In genomic region chr20:24573557-24573956, GRCh38 we compare ENCODE assay signal across 25 cellular contexts.
DNase-seq lines count a peak whose midpoint lies in the region; ATAC-seq, FAIRE-seq and TF ChIP-seq lines count a peak whose summit lies in the region.
"Had no signal": no experiment of that assay in that cellular context is flagged by ENCODE, and none has a peak within 500 bp of the region (broad histone marks: within the 10 kb centered on the region; RNA-seq: fewer than 3 reads in every experiment).

No MANE protein-coding gene starts in this region.

- DNase-seq in HepG2 (ENCODE audit: low spot score): no peak
- no peak for DNase-seq in right lobe of liver
- DNase-seq in neural crest cell (ENCODE audit: low read depth, low spot score): no peak
- DNase-seq in effector memory CD4-positive, alpha-beta T cell: no peak
- no peak for DNase-seq in NCI-H187 (lab: John Stamatoyannopoulos, UW)
- DNase-seq in NCI-H2081 treated with DMSO at 0.1 percent for 48 hours (lab: John Stamatoyannopoulos, UW): no peak
- DNase-seq: Caco-2; CD4-positive, CD25-positive, alpha-beta regulatory T cell; CD8-positive, alpha-beta T cell; DMS153; DND-41; GM23248; H7; HCEC 1CT had no signal

- no peak overlapping the region for H2AFZ ChIP-seq in HepG2 (ENCODE audit: low read length)
- H2AFZ ChIP-seq: GM23248 had no signal

- peak overlapping the region; percentile 12 for H3K27ac Mint-ChIP-seq in neural crest cell (ENCODE audit: unreplicated experiment)
- no peak overlapping the region for H3K27ac Mint-ChIP-seq in stimulated activated memory B cell treated with anti-CD40 and anti-IgM and Interleukin-4, amounts not matched to agents 10 μg/mL and 1 μg/mL and 100 μg/mL, for 72 hours
- H3K27ac Mint-ChIP-seq: B cell; CD4-positive, CD25-positive, alpha-beta regulatory T cell; CD8-positive, alpha-beta T cell had no signal

- no peak overlapping the region for H3K4me2 ChIP-seq in HepG2 (ENCODE audit: low read depth, low read length)
- H3K4me2 ChIP-seq: BLaER1 had no signal

- no peak for TF ChIP-seq EP300 in HepG2 (IDR thresholded peaks at IDR 0.05; ENCODE audit: low read depth in 2 of 2, low read length in 2 of 2)
- TF ChIP-seq EP300 in HepG2 (CRISPR knock-in tag; IDR thresholded peaks at IDR 0.05; ENCODE audit: borderline replicate concordance): no peak

- H3K9ac ChIP-seq in HepG2 (ENCODE audit: insufficient read depth, low read depth, low read length): no peak overlapping the region
- H3K9ac ChIP-seq: BLaER1, GM23248 had no signal

- no peak for TF ChIP-seq CTCF in HepG2 (CRISPR knock-in tag; IDR thresholded peaks at IDR 0.05)
- no peak for TF ChIP-seq CTCF in right lobe of liver (IDR thresholded peaks at IDR 0.05)
- TF ChIP-seq CTCF in neural crest cell (conservative IDR thresholded peaks at IDR 0.05): no peak

- POLR2A ChIA-PET in HepG2 (lab: Yijun Ruan, JAX): no interaction called here

- 5% methylated on average over 6 of the region's 6 CpGs for WGBS in HepG2 (ENCODE audit: low lambda C conversion rate)
- WGBS in right lobe of liver (ENCODE audit: insufficient coverage, low coverage, low lambda C conversion rate, missing lambda C conversion rate): 55% methylated on average over 3 of the region's 6 CpGs

- H4K20me1 ChIP-seq in HepG2 (ENCODE audit: insufficient read depth, low read length): no peaks in the 10 kb centered on the region
- H4K20me1 ChIP-seq: BLaER1 had no signal

- ATAC-seq in HepG2: no peak
- no peak for ATAC-seq in right lobe of liver
- peak; percentile 29 for ATAC-seq in stimulated activated memory B cell treated with anti-CD40 and anti-IgM and Interleukin-4, amounts not matched to agents 10 μg/mL and 1 μg/mL and 100 μg/mL, for 72 hours
- no peak for ATAC-seq in GM18502 (IDR thresholded peaks at IDR 0.05; ENCODE audit: poor library complexity, unreplicated experiment)
- ATAC-seq: CD8-positive, alpha-beta T cell had no signal

- H3K27me3 ChIP-seq in HepG2 (ENCODE audit: control insufficient read depth in 1 of 2, insufficient read depth in 2 of 2, low read length in 2 of 2) (no peaks in the 10 kb centered on the region), right lobe of liver (no peaks in the 10 kb centered on the region)
- no peaks in the 10 kb centered on the region for H3K27me3 ChIP-seq in effector memory CD4-positive, alpha-beta T cell (replicated peaks; ENCODE audit: control insufficient read depth, insufficient read depth, low read length, poor library complexity, severe bottlenecking)
- H3K27me3 ChIP-seq: BLaER1 had no signal

- peaks cover 23% of the 10 kb centered on the region for H3K27me3 Mint-ChIP-seq in neural crest cell (ENCODE audit: low read depth)
- H3K27me3 Mint-ChIP-seq in stimulated activated memory B cell treated with anti-CD40 and anti-IgM and Interleukin-4, amounts not matched to agents 10 μg/mL and 1 μg/mL and 100 μg/mL, for 72 hours: no peaks in the 10 kb centered on the region
- H3K27me3 Mint-ChIP-seq: B cell; CD4-positive, CD25-positive, alpha-beta regulatory T cell had no signal

- H3K9me3 ChIP-seq in HepG2 (ENCODE audit: low read length) (no peaks in the 10 kb centered on the region), right lobe of liver (no peaks in the 10 kb centered on the region)
- no peaks in the 10 kb centered on the region for H3K9me3 ChIP-seq in effector memory CD4-positive, alpha-beta T cell (ENCODE audit: control insufficient read depth, low read length)
- H3K9me3 ChIP-seq: BLaER1, Caco-2 had no signal

- CTCF ChIA-PET in HepG2 (lab: Yijun Ruan, JAX; ENCODE audit: low intra/inter-chr PET ratio, low total read pairs): no interaction called here

- BruUV-seq in HepG2 (replicated peaks; lab: Mats Ljungman, UMichigan): no TSS peak

- no peak for TF ChIP-seq RAD21 in HepG2 (CRISPR knock-in tag; IDR thresholded peaks at IDR 0.05)

- in situ Hi-C loops in HepG2 (cut with HindIII; ENCODE audit: extremely low pct_ligation_motif_present, low pct_unique_long_range_greater_than_20kb): loop anchor here (10.0 kb wide), 1 partner anchor 61 kb away; no protein-coding TSS in a partner anchor

- TF ChIP-seq POLR2A in HepG2 (IDR thresholded peaks at IDR 0.05; ENCODE audit: insufficient read depth in 1 of 2, low read depth in 2 of 2, low read length in 2 of 2) (no peak), right lobe of liver (IDR thresholded peaks at IDR 0.05) (no peak)

- H3K27ac ChIP-seq in HepG2 (ENCODE audit: extremely low read length, insufficient read depth, low read length) (no peak overlapping the region), right lobe of liver (no peak overlapping the region)
- no peak overlapping the region for H3K27ac ChIP-seq in effector memory CD4-positive, alpha-beta T cell (ENCODE audit: insufficient read depth, low read length, poor library complexity, severe bottlenecking)
- H3K27ac ChIP-seq: 22Rv1, BLaER1, C4-2B, GM23248 had no signal

- H3K4me3 ChIP-seq in HepG2 (replicated peaks in 1 of 3; ENCODE audit: insufficient read depth in 1 of 3, low read depth in 2 of 3, low read length in 3 of 3) (no peak overlapping the region), right lobe of liver (no peak overlapping the region)
- H3K4me3 ChIP-seq in effector memory CD4-positive, alpha-beta T cell (ENCODE audit: insufficient read depth, low read depth, low read length, poor library complexity, severe bottlenecking): no peak overlapping the region
- H3K4me3 ChIP-seq: BLaER1, GM23248 had no signal

- H3K79me2 ChIP-seq in HepG2 (ENCODE audit: insufficient read depth, low read length): no peaks in the 10 kb centered on the region

- intact Hi-C loops in HepG2 (cut with micrococcal nuclease; ENCODE audit: unreplicated experiment) (no loop called here), right lobe of liver (cut with DNase I) (no loop called here)

- H3K36me3 Mint-ChIP-seq in neural crest cell (ENCODE audit: low read depth): no peaks in the 10 kb centered on the region
- no peaks in the 10 kb centered on the region for H3K36me3 Mint-ChIP-seq in stimulated activated memory B cell treated with anti-CD40 and anti-IgM and Interleukin-4, amounts not matched to agents 10 μg/mL and 1 μg/mL and 100 μg/mL, for 72 hours
- H3K36me3 Mint-ChIP-seq: CD4-positive, CD25-positive, alpha-beta regulatory T cell; CD8-positive, alpha-beta T cell had no signal

- H3K36me3 ChIP-seq in HepG2 (replicated peaks in 1 of 2; ENCODE audit: control insufficient read depth in 1 of 2, insufficient read depth in 2 of 2, low read length in 2 of 2) (no peaks in the 10 kb centered on the region), right lobe of liver (no peaks in the 10 kb centered on the region)
- no peaks in the 10 kb centered on the region for H3K36me3 ChIP-seq in effector memory CD4-positive, alpha-beta T cell (ENCODE audit: control insufficient read depth, insufficient read depth, low read length)
- H3K36me3 ChIP-seq: BLaER1 had no signal

- no peaks in the 10 kb centered on the region for H3K4me1 Mint-ChIP-seq in neural crest cell
- H3K4me1 Mint-ChIP-seq in stimulated activated memory B cell treated with anti-CD40 and anti-IgM and Interleukin-4, amounts not matched to agents 10 μg/mL and 1 μg/mL and 100 μg/mL, for 72 hours: no peaks in the 10 kb centered on the region
- H3K4me1 Mint-ChIP-seq: CD4-positive, CD25-positive, alpha-beta regulatory T cell had no signal

- no peaks in the 10 kb centered on the region for H3K4me1 ChIP-seq in HepG2 (ENCODE audit: insufficient read depth, low read length)
- H3K4me1 ChIP-seq in right lobe of liver: no peaks in the 10 kb centered on the region
- H3K4me1 ChIP-seq in effector memory CD4-positive, alpha-beta T cell (ENCODE audit: control insufficient read depth, insufficient read depth, low read length, poor library complexity, severe bottlenecking): no peaks in the 10 kb centered on the region
- H3K4me1 ChIP-seq: Caco-2 had no signal

- H3K4me3 Mint-ChIP-seq in neural crest cell: no peak overlapping the region
- H3K4me3 Mint-ChIP-seq in stimulated activated memory B cell treated with anti-CD40 and anti-IgM and Interleukin-4, amounts not matched to agents 10 μg/mL and 1 μg/mL and 100 μg/mL, for 72 hours: no peak overlapping the region
- H3K4me3 Mint-ChIP-seq: B cell; CD4-positive, CD25-positive, alpha-beta regulatory T cell; CD8-positive, alpha-beta T cell had no signal

- no peak for FAIRE-seq in HepG2 (lab: Jason Lieb, UNC)
- FAIRE-seq: A204.1, G401.6, GM12892, GM19239, H1 had no signal

- H3K9me3 Mint-ChIP-seq in neural crest cell: no peaks in the 10 kb centered on the region
- H3K9me3 Mint-ChIP-seq in stimulated activated memory B cell treated with anti-CD40 and anti-IgM and Interleukin-4, amounts not matched to agents 10 μg/mL and 1 μg/mL and 100 μg/mL, for 72 hours: no peaks in the 10 kb centered on the region
- H3K9me3 Mint-ChIP-seq: CD4-positive, CD25-positive, alpha-beta regulatory T cell; CD8-positive, alpha-beta T cell had no signal

TF ChIP-seq in HepG2, 621 proteins besides CTCF, POLR2A, EP300 and RAD21:
- peak; percentile 40; the same call in 1 of the 2 replicates for TF ChIP-seq ATF7 (IDR thresholded peaks at IDR 0.05)
- no peak for TF ChIP-seq ATF7 (CRISPR knock-in tag; IDR thresholded peaks at IDR 0.05)
- peak; percentile 85 for TF ChIP-seq CREB1 (IDR thresholded peaks at IDR 0.05)
- no peak for TF ChIP-seq CREB1 (CRISPR knock-in tag; IDR thresholded peaks at IDR 0.05)
- no peak for TF ChIP-seq RFX5 (IDR thresholded peaks at IDR 0.05; ENCODE audit: low read depth, low read length)
TF ChIP-seq in HepG2: peak in this region for 2.
